In the genomic region with DNA sequence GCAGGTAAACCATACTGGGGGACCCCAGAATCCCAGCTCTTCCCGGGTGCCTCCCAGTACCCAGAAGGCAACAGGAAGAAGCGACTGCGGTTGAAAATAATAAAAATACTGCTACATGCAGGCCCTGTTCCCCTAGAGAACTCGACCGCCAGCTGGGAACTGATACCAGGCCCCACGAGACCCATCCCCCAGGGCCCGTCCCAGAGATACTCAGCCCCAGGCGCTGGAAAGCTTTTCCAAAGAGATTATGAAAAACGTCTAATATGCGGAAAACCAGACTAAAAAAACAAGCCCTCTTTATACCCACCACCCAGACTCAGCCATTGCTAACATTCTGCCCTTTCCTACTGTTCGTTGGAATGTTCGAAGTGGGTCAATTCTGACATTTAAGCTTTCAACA, we compare ENCODE assay signal across 28 cellular contexts. TPM values are rescaled to one million over a fixed set of nuclear protein-coding genes. Genes with fewer than 3 reads are reported as not detected.
DNase-seq lines count a peak whose midpoint lies in the region; ATAC-seq, FAIRE-seq and TF ChIP-seq lines count a peak whose summit lies in the region.
"Had no signal": no experiment of that assay in that cellular context is flagged by ENCODE, and none has a peak within 500 bp of the region (broad histone marks: within the 10 kb centered on the region; RNA-seq: fewer than 3 reads in every experiment).

No MANE protein-coding gene starts in this region.

- H3K27ac ChIP-seq in SJCRH30 (no peak overlapping the region), astrocyte (ENCODE audit: low read depth, low read length) (peak overlapping the region; percentile 44)
- H3K27ac ChIP-seq: adrenal gland, breast epithelium, coronary artery, esophagus muscularis mucosa, gastroesophageal sphincter had no signal

- H3K4me1 ChIP-seq in SJCRH30: peaks cover 2% of the 10 kb centered on the region; the same call in 1 of the 2 replicates
- peaks cover 20% of the 10 kb centered on the region for H3K4me1 ChIP-seq in astrocyte (ENCODE audit: insufficient read depth, low read length)
- peaks cover 41% of the 10 kb centered on the region for H3K4me1 ChIP-seq in Caco-2
- H3K4me1 ChIP-seq: adrenal gland, breast epithelium, esophagus muscularis mucosa, gastroesophageal sphincter had no signal

- POLR2A ChIA-PET in Caco-2 (lab: Charles Lee): no interaction called here

- H3K27me3 ChIP-seq in SJCRH30 (no peaks in the 10 kb centered on the region), astrocyte (ENCODE audit: insufficient read depth, low read length) (no peaks in the 10 kb centered on the region), Caco-2 (replicated peaks; ENCODE audit: control insufficient read depth, insufficient read depth, low read length) (no peaks in the 10 kb centered on the region)
- H3K27me3 ChIP-seq: adrenal gland, breast epithelium, esophagus muscularis mucosa, gastroesophageal sphincter had no signal

- H2AFZ ChIP-seq in astrocyte (ENCODE audit: low read depth, low read length): no peak overlapping the region

- no peak overlapping the region for H3K4me2 ChIP-seq in astrocyte (ENCODE audit: low read length)
- H3K4me2 ChIP-seq: smooth muscle cell had no signal

- no peaks in the 10 kb centered on the region for H3K79me2 ChIP-seq in astrocyte (ENCODE audit: insufficient read depth, low read length)

- intact Hi-C loops in Caco-2 (cut with micrococcal nuclease; ENCODE audit: unreplicated experiment): no loop called here

- H3K27ac Mint-ChIP-seq in activated CD8-positive, alpha-beta memory T cell treated with anti-CD3 and anti-CD28 coated beads, Interleukin-2, amount 10 ng/mL, durations not matched to agents 7 days and 5 days: peak overlapping the region; percentile 96
- no peak overlapping the region for H3K27ac Mint-ChIP-seq in astrocyte (ENCODE audit: unreplicated experiment)
- H3K27ac Mint-ChIP-seq in Caco-2 (ENCODE audit: unreplicated experiment): no peak overlapping the region

- H3K36me3 Mint-ChIP-seq in activated CD8-positive, alpha-beta memory T cell treated with anti-CD3 and anti-CD28 coated beads, Interleukin-2, amount 10 ng/mL, durations not matched to agents 7 days and 5 days: peaks cover 38% of the 10 kb centered on the region
- H3K36me3 Mint-ChIP-seq in astrocyte (ENCODE audit: low read depth, unreplicated experiment): no peaks in the 10 kb centered on the region
- peaks cover 6% of the 10 kb centered on the region for H3K36me3 Mint-ChIP-seq in Caco-2 (ENCODE audit: insufficient read depth, unreplicated experiment)
- H3K36me3 Mint-ChIP-seq: naive B cell had no signal

- no peak for ATAC-seq in activated CD8-positive, alpha-beta memory T cell treated with anti-CD3 and anti-CD28 coated beads, Interleukin-2, amount 10 ng/mL, durations not matched to agents 7 days and 5 days
- ATAC-seq: activated T-helper 17 cell treated with anti-CD3 and anti-CD28 coated beads, Interleukin-2, amount 50 U/mL, for 72 hours; gastroesophageal sphincter; left lobe of liver; PC-3 had no signal

- H3K36me3 ChIP-seq in SJCRH30 (no peaks in the 10 kb centered on the region), astrocyte (ENCODE audit: insufficient read depth, low read length) (no peaks in the 10 kb centered on the region), Caco-2 (ENCODE audit: control insufficient read depth, insufficient read depth, low read length) (no peaks in the 10 kb centered on the region)
- H3K36me3 ChIP-seq: adrenal gland, breast epithelium, esophagus muscularis mucosa, gastroesophageal sphincter had no signal

- H3K9me3 Mint-ChIP-seq in activated CD8-positive, alpha-beta memory T cell treated with anti-CD3 and anti-CD28 coated beads, Interleukin-2, amount 10 ng/mL, durations not matched to agents 7 days and 5 days (ENCODE audit: low read depth): no peaks in the 10 kb centered on the region
- peaks cover 3% of the 10 kb centered on the region for H3K9me3 Mint-ChIP-seq in astrocyte (ENCODE audit: unreplicated experiment)
- H3K9me3 Mint-ChIP-seq in Caco-2 (ENCODE audit: unreplicated experiment): no peaks in the 10 kb centered on the region
- H3K9me3 Mint-ChIP-seq: activated T-helper 17 cell treated with anti-CD3 and anti-CD28 coated beads, Interleukin-2, amount 50 U/mL, for 72 hours; naive B cell had no signal

- no peaks in the 10 kb centered on the region for H4K20me1 ChIP-seq in astrocyte (ENCODE audit: insufficient read depth, low read length)

- no peak overlapping the region for H3K4me3 ChIP-seq in SJCRH30
- no peak overlapping the region for H3K4me3 ChIP-seq in astrocyte (ENCODE audit: insufficient read depth, low read depth, low read length)
- H3K4me3 ChIP-seq in Caco-2 (ENCODE audit: low read depth, low read length): no peak overlapping the region
- H3K4me3 ChIP-seq: adrenal gland, breast epithelium, coronary artery, esophagus muscularis mucosa, gastroesophageal sphincter, smooth muscle cell had no signal

- CTCF ChIA-PET in activated CD8-positive, alpha-beta memory T cell treated with anti-CD3 and anti-CD28 coated beads, Interleukin-2, amount 10 ng/mL, durations not matched to agents 7 days and 5 days (lab: Charles Lee): interaction anchor here (0.9 to 6.2 kb wide), 5 partner anchors 10 to 101 kb away, joined by 3 to 52 read pairs (median 6); partner anchors contain the start of gene COTL1
- CTCF ChIA-PET in Caco-2 (lab: Charles Lee): no interaction called here

- H3K4me1 Mint-ChIP-seq in activated CD8-positive, alpha-beta memory T cell treated with anti-CD3 and anti-CD28 coated beads, Interleukin-2, amount 10 ng/mL, durations not matched to agents 7 days and 5 days: peaks cover 94% of the 10 kb centered on the region
- H3K4me1 Mint-ChIP-seq in astrocyte (ENCODE audit: low read depth, unreplicated experiment): peaks cover 18% of the 10 kb centered on the region
- peaks cover 39% of the 10 kb centered on the region for H3K4me1 Mint-ChIP-seq in Caco-2 (ENCODE audit: low read depth, unreplicated experiment)

- H3K27me3 Mint-ChIP-seq in activated CD8-positive, alpha-beta memory T cell treated with anti-CD3 and anti-CD28 coated beads, Interleukin-2, amount 10 ng/mL, durations not matched to agents 7 days and 5 days: no peaks in the 10 kb centered on the region
- H3K27me3 Mint-ChIP-seq in astrocyte (ENCODE audit: low read depth, unreplicated experiment) (peaks cover 2% of the 10 kb centered on the region), Caco-2 (ENCODE audit: insufficient read depth, unreplicated experiment) (no peaks in the 10 kb centered on the region)
- H3K27me3 Mint-ChIP-seq: activated T-helper 17 cell treated with anti-CD3 and anti-CD28 coated beads, Interleukin-2, amount 50 U/mL, for 72 hours; naive B cell had no signal

- TF ChIP-seq CTCF in astrocyte (IDR thresholded peaks at IDR 0.05; ENCODE audit: insufficient read depth, low read depth, low read length) (no peak), Caco-2 (IDR thresholded peaks at IDR 0.05; ENCODE audit: insufficient read depth in 1 of 2, low read depth in 1 of 2, low read length in 1 of 2, severe bottlenecking in 1 of 2, unreplicated experiment in 1 of 2) (no peak)

- BruUV-seq in Caco-2 (replicated peaks; lab: Mats Ljungman, UMichigan): no TSS peak

- DNase-seq in activated CD8-positive, alpha-beta memory T cell treated with anti-CD3 and anti-CD28 coated beads, Interleukin-2, amount 10 ng/mL, durations not matched to agents 7 days and 5 days: no peak
- DNase-seq in activated CD8-positive, alpha-beta memory T cell treated with anti-CD3 and anti-CD28 coated beads, Interleukin-2, amount 50 U/mL, for 4 hours: no peak
- DNase-seq in SJCRH30 (peak; percentile 39 to 51), astrocyte (ENCODE audit: low read depth) (no peak), ecto neural progenitor cell (ENCODE audit: low spot score) (no peak), OCI-M2 (lab: John Stamatoyannopoulos, UW; ENCODE audit: unreplicated experiment) (no peak), Caco-2 (no peak), retina (no peak)
- DNase-seq: activated CD4-positive, alpha-beta T cell treated with anti-CD3 and anti-CD28 coated beads for 1 hour; adrenal gland; C1 segment of cervical spinal cord; DMS 273 treated with DMSO at 0.1 percent for 48 hours; HCEC 1CT; hypothalamus; Kasumi-1; naive B cell; NCI-H187 treated with DMSO at 0.1 percent for 48 hours; NCI-H446; PC-3; Right ventricle myocardium superior had no signal

- H3K4me3 Mint-ChIP-seq in activated CD8-positive, alpha-beta memory T cell treated with anti-CD3 and anti-CD28 coated beads, Interleukin-2, amount 10 ng/mL, durations not matched to agents 7 days and 5 days: no peak overlapping the region
- H3K4me3 Mint-ChIP-seq in astrocyte (ENCODE audit: unreplicated experiment) (no peak overlapping the region), Caco-2 (ENCODE audit: unreplicated experiment) (no peak overlapping the region)
- H3K4me3 Mint-ChIP-seq: naive B cell had no signal

- FAIRE-seq in astrocyte (lab: Jason Lieb, UNC): no peak
- FAIRE-seq: urothelium cell line had no signal

- no peak overlapping the region for H3K9ac ChIP-seq in astrocyte (ENCODE audit: low read length)

- no peaks in the 10 kb centered on the region for H3K9me3 ChIP-seq in SJCRH30 (replicated peaks)
- H3K9me3 ChIP-seq in astrocyte (ENCODE audit: insufficient read depth, low read depth, low read length): no peaks in the 10 kb centered on the region
- H3K9me3 ChIP-seq in Caco-2: no peaks in the 10 kb centered on the region
- H3K9me3 ChIP-seq: adrenal gland, breast epithelium, esophagus muscularis mucosa, gastroesophageal sphincter had no signal

RNA-seq across cellular contexts. Expression of gene MEAK7, which starts 12.9 kb away (rescaled TPM):
- total RNA-seq in activated CD8-positive, alpha-beta memory T cell treated with anti-CD3 and anti-CD28 coated beads, Interleukin-2, amount 10 ng/mL, durations not matched to agents 7 days and 5 days: 10 to 100 TPM; 37.9 to 73.9 TPM
- 4.8 and 5.1 TPM in 2 replicates for total RNA-seq in SJCRH30 (2014; rRNA removed; shearing (Covaris generic))
- total RNA-seq in astrocyte (36.1 and 41.3 TPM in 2 replicates), Caco-2 (2022) (30.9 and 32.7 TPM in 2 replicates)

Comparison
In these comparisons a context has a peak if more than half of its experiments do, and no peak if none do; other contexts are left out.
1. DNase-seq: peak in SJCRH30 (2 of 2); none in activated CD8-positive, alpha-beta memory T cell treated with anti-CD3 and anti-CD28 coated beads, Interleukin-2, amount 10 ng/mL, durations not matched to agents 7 days and 5 days (single experiment), activated CD8-positive, alpha-beta memory T cell treated with anti-CD3 and anti-CD28 coated beads, Interleukin-2, amount 50 U/mL, for 4 hours (single experiment), astrocyte (single experiment), ecto neural progenitor cell (single experiment), OCI-M2 (single experiment), Caco-2 (0 of 2) and retina (single experiment).